In genomic region chr16:68760671-68761275, GRCh38 we compare ENCODE assay signal across 8 cellular contexts. TPM values are rescaled to one million over a fixed set of nuclear protein-coding genes. Genes with fewer than 3 reads are reported as not detected.
DNase-seq lines count a peak whose midpoint lies in the region; ATAC-seq, FAIRE-seq and TF ChIP-seq lines count a peak whose summit lies in the region.

No MANE protein-coding gene starts in this region.

- peaks cover 49% of the 10 kb centered on the region for H3K4me1 ChIP-seq in mammary epithelial cell (ENCODE audit: insufficient read depth, low read length)

- H3K27me3 ChIP-seq in mammary epithelial cell (ENCODE audit: insufficient read depth, low read length): no peaks in the 10 kb centered on the region

- TF ChIP-seq CTCF in HFFc6 (IDR thresholded peaks at IDR 0.05) (no peak), mammary epithelial cell (conservative IDR thresholded peaks at IDR 0.05 in 1 of 2, IDR thresholded peaks at IDR 0.05 in 1 of 2; ENCODE audit: extremely low read depth in 1 of 2, insufficient read depth in 1 of 2, low read depth in 1 of 2, low read length in 2 of 2) (no peak), progenitor cell of endocrine pancreas (IDR thresholded peaks at IDR 0.05; ENCODE audit: unreplicated experiment) (no peak), D721Med (IDR thresholded peaks at IDR 0.05; ENCODE audit: insufficient read depth, missing control alignments) (no peak)

- intact Hi-C loops in mammary epithelial cell (cut with micrococcal nuclease): loop anchor here (2.0 kb wide), 1 partner anchor 22 kb away; no protein-coding TSS in a partner anchor

- peaks cover 9% of the 10 kb centered on the region for H3K36me3 ChIP-seq in mammary epithelial cell (ENCODE audit: insufficient read depth, low read length)

- H3K4me2 ChIP-seq in mammary epithelial cell (ENCODE audit: insufficient read depth, low read depth, low read length): peak overlapping the region; percentile 65

- H3K9me3 ChIP-seq in mammary epithelial cell (replicated peaks; ENCODE audit: insufficient read depth, low read length): no peaks in the 10 kb centered on the region

- BruUV-seq in mammary epithelial cell (replicated peaks; lab: Mats Ljungman, UMichigan): no TSS peak

- no peaks in the 10 kb centered on the region for H3K36me3 Mint-ChIP-seq in HFFc6 (ENCODE audit: low read depth)
- peaks cover 23% of the 10 kb centered on the region for H3K36me3 Mint-ChIP-seq in progenitor cell of endocrine pancreas (ENCODE audit: insufficient read depth)
- H3K36me3 Mint-ChIP-seq in naive thymus-derived CD8-positive, alpha-beta T cell: no peaks in the 10 kb centered on the region

- POLR2A ChIA-PET in naive thymus-derived CD8-positive, alpha-beta T cell (lab: Charles Lee): no interaction called here

- no peak overlapping the region for H3K4me3 ChIP-seq in mammary epithelial cell (replicated peaks in 1 of 3; ENCODE audit: insufficient read depth in 1 of 3, low read depth in 2 of 3, low read length in 3 of 3)

- no peaks in the 10 kb centered on the region for H3K9me3 Mint-ChIP-seq in HFFc6
- H3K9me3 Mint-ChIP-seq in progenitor cell of endocrine pancreas (ENCODE audit: low read depth): no peaks in the 10 kb centered on the region
- H3K9me3 Mint-ChIP-seq in naive thymus-derived CD8-positive, alpha-beta T cell: no peaks in the 10 kb centered on the region

- H3K79me2 ChIP-seq in mammary epithelial cell (ENCODE audit: insufficient read depth, low read length): peaks cover 82% of the 10 kb centered on the region

- FAIRE-seq in D721Med (lab: Jason Lieb, UNC): no peak

- no peak overlapping the region for H2AFZ ChIP-seq in mammary epithelial cell (ENCODE audit: low read depth, low read length)

- CTCF ChIA-PET in mammary epithelial cell (lab: Charles Lee; ENCODE audit: low non-redundant PET): no interaction called here

- peak; percentile 34 for ATAC-seq in GM18520 (IDR thresholded peaks at IDR 0.05; ENCODE audit: unreplicated experiment)
- ATAC-seq in naive thymus-derived CD8-positive, alpha-beta T cell: no peak

- no peaks in the 10 kb centered on the region for H4K20me1 ChIP-seq in mammary epithelial cell (ENCODE audit: insufficient read depth, low read length)

- peaks cover 15% of the 10 kb centered on the region for H3K4me1 Mint-ChIP-seq in HFFc6 (ENCODE audit: low read depth)
- H3K4me1 Mint-ChIP-seq in progenitor cell of endocrine pancreas (ENCODE audit: low read depth): peaks cover 31% of the 10 kb centered on the region
- H3K4me1 Mint-ChIP-seq in naive thymus-derived CD8-positive, alpha-beta T cell: peaks cover 0 to 12% (median under 1%) of the 10 kb centered on the region in 4 donors

- H3K4me3 Mint-ChIP-seq in HFFc6: no peak overlapping the region
- H3K4me3 Mint-ChIP-seq in progenitor cell of endocrine pancreas (ENCODE audit: low read depth): no peak overlapping the region
- no peak overlapping the region for H3K4me3 Mint-ChIP-seq in naive thymus-derived CD8-positive, alpha-beta T cell

- H3K27me3 Mint-ChIP-seq in HFFc6 (ENCODE audit: insufficient read depth) (peaks cover 26% of the 10 kb centered on the region; the same call in 1 of the 2 replicates), progenitor cell of endocrine pancreas (no peaks in the 10 kb centered on the region)
- peaks cover 0 to 5% (median 2%) of the 10 kb centered on the region in 5 donors for H3K27me3 Mint-ChIP-seq in naive thymus-derived CD8-positive, alpha-beta T cell

- WGBS in mammary epithelial cell (ENCODE audit: low coverage, missing lambda C conversion rate): 4% methylated on average over 3 of the region's 8 CpGs

- in situ Hi-C loops in mammary epithelial cell (cut with MboI; ENCODE audit: low sequenced_read_pairs in 2 of 2): no loop called here

- H3K27ac Mint-ChIP-seq in HFFc6 (no peak overlapping the region), progenitor cell of endocrine pancreas (peak overlapping the region; percentile 91)
- H3K27ac Mint-ChIP-seq in naive thymus-derived CD8-positive, alpha-beta T cell: peak overlapping the region in 1 of 10 donors; percentile 24

- peak; percentile 4 for DNase-seq in HFFc6
- peak; percentile 26 for DNase-seq in NCI-H510A treated with DMSO at 0.1 percent for 48 hours (lab: John Stamatoyannopoulos, UW)
- peak; percentile 99 for DNase-seq in mammary epithelial cell
- no peak for DNase-seq in progenitor cell of endocrine pancreas (ENCODE audit: low spot score, unreplicated experiment)
- DNase-seq in D721Med (ENCODE audit: insufficient read length, low spot score): no peak
- DNase-seq in cerebellum (ENCODE audit: low spot score): no peak
- no peak for DNase-seq in naive thymus-derived CD8-positive, alpha-beta T cell

- H3K27ac ChIP-seq in mammary epithelial cell (ENCODE audit: insufficient read depth, low read depth, low read length): peak overlapping the region; percentile 99

- dilution Hi-C loops in mammary epithelial cell (cut with HindIII; ENCODE audit: low sequenced_read_pairs): loop anchor here (5.0 kb wide), 1 partner anchor 93 kb away; no protein-coding TSS in a partner anchor

- H3K9ac ChIP-seq in mammary epithelial cell (ENCODE audit: insufficient read depth, low read length): peak overlapping the region; percentile 93

RNA-seq across cellular contexts. Expression of gene CDH1, which starts 23.7 kb away (rescaled TPM):
- total RNA-seq in HFFc6 (2021; fragmentation: NEBNext Ultra II Directional; extraction: Animal tissue kit (Norgen Biotek cat#: 25700)): 1 to 10 TPM in 1 of 6 experiments, under 1 TPM in 5; 0.24 to 1.4 (median 0.41) TPM
- total RNA-seq in mammary epithelial cell: 100 to 1,000 TPM; 355 to 369 TPM
- 206 TPM for polyA plus RNA-seq in mammary epithelial cell
- 520 TPM for polyA minus RNA-seq in mammary epithelial cell
- total RNA-seq in progenitor cell of endocrine pancreas: 545 and 586 TPM in 2 replicates
- 2.0 TPM for total RNA-seq in cerebellum
- total RNA-seq in naive thymus-derived CD8-positive, alpha-beta T cell: not detected
- polyA plus RNA-seq in naive thymus-derived CD8-positive, alpha-beta T cell: 1 to 10 TPM in 1 of 3 donors, not detected in 2; 1.4 TPM

Comparison
In these comparisons a context has a peak if more than half of its experiments do, and no peak if none do; other contexts are left out.
1. DNase-seq: peak in HFFc6 (single experiment), NCI-H510A treated with DMSO at 0.1 percent for 48 hours (single experiment) and mammary epithelial cell (single experiment); none in progenitor cell of endocrine pancreas (single experiment), D721Med (single experiment), cerebellum (single experiment) and naive thymus-derived CD8-positive, alpha-beta T cell (0 of 10).
2. RNA of gene CDH1, which starts 23.7 kb away (total RNA-seq): 545 to 586 TPM in progenitor cell of endocrine pancreas and 355 to 369 TPM in mammary epithelial cell; 2.0 TPM in cerebellum (single experiment), 0.24 to 1.4 TPM in HFFc6 and not detected in naive thymus-derived CD8-positive, alpha-beta T cell; every median in the first group is over 100 times any median in the second.